In genomic region chr7:21758286-21758685, GRCh38 we compare ENCODE assay signal across 6 cellular contexts.
"Had no signal": no experiment of that assay in that cellular context is flagged by ENCODE, and none has a peak within 500 bp of the region (broad histone marks: within the 10 kb centered on the region; RNA-seq: fewer than 3 reads in every experiment).

No MANE protein-coding gene starts in this region.

- H3K4me3 ChIP-seq: GM23338 had no signal

- H3K4me2 ChIP-seq: GM23338 had no signal

- H3K27ac Mint-ChIP-seq: GM23338, H9, IgD-negative memory B cell had no signal

- H3K4me3 Mint-ChIP-seq: GM23338, H9, IgD-negative memory B cell had no signal

- H3K36me3 Mint-ChIP-seq: IgD-negative memory B cell had no signal

- DNase-seq: H9, HCEC 1CT had no signal

- H3K4me1 Mint-ChIP-seq: IgD-negative memory B cell had no signal

- H3K9me3 Mint-ChIP-seq: GM23338, H9, IgD-negative memory B cell had no signal

- FAIRE-seq: H54, HTR-8/SVneo had no signal
